Comparison of ENCODE assay signal across 20 cellular contexts in the genomic region with DNA sequence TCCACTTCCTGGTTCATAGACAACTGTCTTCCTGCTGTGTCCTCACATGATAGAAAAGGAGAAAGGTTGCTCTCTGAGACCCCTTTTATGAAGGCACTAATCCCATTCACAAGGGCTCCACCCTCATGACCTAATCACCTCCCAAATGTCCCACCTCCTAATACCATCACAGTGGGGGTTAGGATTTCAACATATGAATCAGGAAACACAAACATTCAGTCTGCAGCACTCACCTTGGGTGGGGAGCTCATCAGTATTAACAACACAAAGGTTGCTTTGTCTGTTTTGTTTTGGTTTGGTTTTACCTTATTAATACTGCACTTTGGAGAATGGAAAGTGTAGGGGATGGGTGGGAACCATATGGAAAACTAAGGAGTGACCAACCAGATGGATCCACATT. TPM values are rescaled to one million over a fixed set of nuclear protein-coding genes. Genes with fewer than 3 reads are reported as not detected.
A peak's percentile ranks its signal among the peaks of the same experiment; 100 is the strongest.
DNase-seq lines count a peak whose midpoint lies in the region; ATAC-seq and TF ChIP-seq lines count a peak whose summit lies in the region.
"Had no signal": no experiment of that assay in that cellular context is flagged by ENCODE, and none has a peak within 500 bp of the region (broad histone marks: within the 10 kb centered on the region; RNA-seq: fewer than 3 reads in every experiment).

No MANE protein-coding gene starts in this region.

- ATAC-seq in DND-41 (ENCODE audit: insufficient read depth, low read depth) (peak; percentile 33; the same call in 1 of the 3 replicates), GM18505 (IDR thresholded peaks at IDR 0.05; ENCODE audit: unreplicated experiment) (no peak), GM21390 (IDR thresholded peaks at IDR 0.05; ENCODE audit: unreplicated experiment) (no peak)
- ATAC-seq: activated CD8-positive, alpha-beta memory T cell treated with anti-CD3 and anti-CD28 coated beads, Interleukin-2, amount 10 ng/mL, durations not matched to agents 7 days and 5 days; heart left ventricle; naive thymus-derived CD4-positive, alpha-beta T cell had no signal

- no peak overlapping the region for H3K9ac ChIP-seq in DND-41 (ENCODE audit: low read depth, low read length)

- no peak for TF ChIP-seq CTCF in DND-41 (IDR thresholded peaks at IDR 0.05; ENCODE audit: borderline replicate concordance, extremely low read depth, low read length, poor library complexity, severe bottlenecking)
- TF ChIP-seq CTCF in GM13976 (IDR thresholded peaks at IDR 0.05; ENCODE audit: borderline replicate concordance, control extremely low read depth, extremely low read depth, insufficient read depth, missing control alignments), result no peak

- peaks cover 21% of the 10 kb centered on the region for H3K9me3 Mint-ChIP-seq in activated T-helper 2 cell treated with anti-CD3 and anti-CD28 coated beads, Interferon-gamma antibody, Interleukin-2, Interleukin-4, amounts not matched to agents 10 μg/mL and 5 μg/mL and 100 μg/mL, durations not matched to agents 14 hours and 24 hours and 36 hours

- in situ Hi-C loops in KBM-7 (cut with MboI; ENCODE audit: low pct_unique_long_range_greater_than_20kb, low sequenced_read_pairs), result no loop called here
- in situ Hi-C loops in GM13976 (cut with MboI; ENCODE audit: low sequenced_read_pairs, unreplicated experiment), result loop anchor here (10.0 kb wide), 1 partner anchor 219 kb away; no protein-coding TSS in a partner anchor

- no peak for DNase-seq in DND-41
- DNase-seq in KBM-7, result peak; percentile 9
- no peak for DNase-seq in activated T-helper 2 cell treated with anti-CD3 and anti-CD28 coated beads, Interferon-gamma antibody, Interleukin-2, Interleukin-4, amounts not matched to agents 10 μg/mL and 5 μg/mL and 100 μg/mL, durations not matched to agents 14 hours and 24 hours and 36 hours (ENCODE audit: low spot score)
- no peak for DNase-seq in GM13976 (ENCODE audit: low spot score)
- no peak for DNase-seq in amniotic stem cell (lab: John Stamatoyannopoulos, UW)
- DNase-seq: activated CD8-positive, alpha-beta memory T cell treated with anti-CD3 and anti-CD28 coated beads, Interleukin-2, amount 10 ng/mL, durations not matched to agents 7 days and 5 days; activated gamma-delta T cell; heart left ventricle; islet precursor cell; NCI-H2081 treated with DMSO at 0.1 percent for 48 hours; SHP77 treated with DMSO at 0.1 percent for 48 hours; stimulated activated CD4-positive, alpha-beta T cell treated with anti-CD3 and anti-CD28 coated beads, Interleukin-2, amount 100 ng/mL, for 48 hours had no signal

- H3K79me2 ChIP-seq in ACC112 (ENCODE audit: control insufficient read depth, insufficient read depth, low read length, unreplicated experiment), result no peaks in the 10 kb centered on the region
- H3K79me2 ChIP-seq in DND-41 (ENCODE audit: insufficient read depth, low read length), result no peaks in the 10 kb centered on the region

- H3K4me3 ChIP-seq in ACC112 (ENCODE audit: low read depth, low read length) (no peak overlapping the region), DND-41 (ENCODE audit: low read depth in 1 of 2, low read length in 2 of 2) (no peak overlapping the region)
- H3K4me3 ChIP-seq: heart left ventricle, lung had no signal

- H3K36me3 ChIP-seq in ACC112 (ENCODE audit: insufficient read depth, low read length) (no peaks in the 10 kb centered on the region), DND-41 (ENCODE audit: insufficient read depth, low read length) (no peaks in the 10 kb centered on the region)
- H3K36me3 ChIP-seq: heart left ventricle had no signal

- peaks cover 54% of the 10 kb centered on the region for H3K4me1 Mint-ChIP-seq in activated T-helper 2 cell treated with anti-CD3 and anti-CD28 coated beads, Interferon-gamma antibody, Interleukin-2, Interleukin-4, amounts not matched to agents 10 μg/mL and 5 μg/mL and 100 μg/mL, durations not matched to agents 14 hours and 24 hours and 36 hours (ENCODE audit: low read depth)

- H3K27ac Mint-ChIP-seq in activated T-helper 2 cell treated with anti-CD3 and anti-CD28 coated beads, Interferon-gamma antibody, Interleukin-2, Interleukin-4, amounts not matched to agents 10 μg/mL and 5 μg/mL and 100 μg/mL, durations not matched to agents 14 hours and 24 hours and 36 hours, result peak overlapping the region; percentile 43
- H3K27ac Mint-ChIP-seq: activated CD8-positive, alpha-beta memory T cell treated with anti-CD3 and anti-CD28 coated beads, Interleukin-2, amount 10 ng/mL, durations not matched to agents 7 days and 5 days; IgD-negative memory B cell had no signal

- H3K4me1 ChIP-seq in ACC112 (ENCODE audit: control insufficient read depth, insufficient read depth, low read length, unreplicated experiment) (peaks cover 6% of the 10 kb centered on the region), DND-41 (ENCODE audit: insufficient read depth, low read length) (peaks cover 5% of the 10 kb centered on the region; the same call in 1 of the 2 replicates)

- no peak for TF ChIP-seq POLR2A in GM18505 (IDR thresholded peaks at IDR 0.05; ENCODE audit: borderline replicate concordance, extremely low read depth, insufficient read depth, insufficient read length)

- no peak overlapping the region for H3K4me2 ChIP-seq in DND-41 (ENCODE audit: insufficient read depth, low read length)

- H3K27me3 Mint-ChIP-seq in activated T-helper 2 cell treated with anti-CD3 and anti-CD28 coated beads, Interferon-gamma antibody, Interleukin-2, Interleukin-4, amounts not matched to agents 10 μg/mL and 5 μg/mL and 100 μg/mL, durations not matched to agents 14 hours and 24 hours and 36 hours (ENCODE audit: low read depth), result peaks cover 2% of the 10 kb centered on the region
- H3K27me3 Mint-ChIP-seq: IgD-negative memory B cell had no signal

- H3K4me3 Mint-ChIP-seq in activated T-helper 2 cell treated with anti-CD3 and anti-CD28 coated beads, Interferon-gamma antibody, Interleukin-2, Interleukin-4, amounts not matched to agents 10 μg/mL and 5 μg/mL and 100 μg/mL, durations not matched to agents 14 hours and 24 hours and 36 hours (ENCODE audit: low read depth), result no peak overlapping the region
- H3K4me3 Mint-ChIP-seq: activated CD8-positive, alpha-beta memory T cell treated with anti-CD3 and anti-CD28 coated beads, Interleukin-2, amount 10 ng/mL, durations not matched to agents 7 days and 5 days; IgD-negative memory B cell had no signal

- H4K20me1 ChIP-seq in DND-41 (ENCODE audit: insufficient read depth, low read length), result no peaks in the 10 kb centered on the region

- no peaks in the 10 kb centered on the region for H3K27me3 ChIP-seq in ACC112 (ENCODE audit: insufficient read depth, low read length)
- H3K27me3 ChIP-seq in DND-41 (ENCODE audit: insufficient read depth, low read length, poor library complexity), result peaks cover 3% of the 10 kb centered on the region
- H3K27me3 ChIP-seq: heart left ventricle had no signal

- H2AFZ ChIP-seq in ACC112 (ENCODE audit: low read length, unreplicated experiment) (peak overlapping the region; percentile 73), DND-41 (ENCODE audit: low read depth, low read length) (peak overlapping the region; percentile 65)

- H3K36me3 Mint-ChIP-seq in activated T-helper 2 cell treated with anti-CD3 and anti-CD28 coated beads, Interferon-gamma antibody, Interleukin-2, Interleukin-4, amounts not matched to agents 10 μg/mL and 5 μg/mL and 100 μg/mL, durations not matched to agents 14 hours and 24 hours and 36 hours (ENCODE audit: low read depth), result peaks cover 56% of the 10 kb centered on the region

- intact Hi-C loops in activated T-helper 2 cell treated with anti-CD3 and anti-CD28 coated beads, Interferon-gamma antibody, Interleukin-2, Interleukin-4, amounts not matched to agents 10 μg/mL and 5 μg/mL and 100 μg/mL, durations not matched to agents 14 hours and 24 hours and 36 hours (cut with micrococcal nuclease), result loop anchor here (1.0 to 5.0 kb wide), 2 partner anchors 62 to 86 kb away; a partner anchor contains a TSS

- H3K9me3 ChIP-seq in DND-41 (ENCODE audit: insufficient read depth, low read length, severe bottlenecking), result no peaks in the 10 kb centered on the region

- H3K27ac ChIP-seq in ACC112 (ENCODE audit: low read depth, low read length), result no peak overlapping the region
- H3K27ac ChIP-seq in DND-41 (ENCODE audit: low read length), result no peak overlapping the region
- H3K27ac ChIP-seq: heart left ventricle had no signal

RNA-seq across cellular contexts. Expression of a gene that starts 10.5 kb away (rescaled TPM):
- 1.3 and 1.4 TPM in 2 replicates for total RNA-seq in activated T-helper 2 cell treated with anti-CD3 and anti-CD28 coated beads, Interferon-gamma antibody, Interleukin-2, Interleukin-4, amounts not matched to agents 10 μg/mL and 5 μg/mL and 100 μg/mL, durations not matched to agents 14 hours and 24 hours and 36 hours
- total RNA-seq: cerebellum, skeletal muscle tissue had no signal
